In the genomic region with DNA sequence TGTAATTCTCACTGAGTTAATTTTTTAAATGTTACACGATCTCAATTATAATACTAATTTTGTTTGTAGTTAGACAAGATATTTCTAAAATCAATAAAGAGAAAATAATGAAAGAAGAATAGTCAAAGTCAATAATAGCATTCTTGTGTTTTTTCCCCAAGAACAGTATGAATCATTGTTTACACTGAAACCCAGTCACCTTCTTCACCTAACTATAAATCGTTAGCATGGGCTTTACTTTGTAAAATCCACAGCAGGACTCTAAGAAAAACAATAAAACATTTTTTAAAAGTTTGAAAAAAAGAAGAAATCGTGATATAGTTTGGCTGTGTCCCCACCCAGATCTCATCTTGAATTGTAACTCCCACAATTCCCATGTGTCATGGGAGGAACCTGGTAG, we compare ENCODE assay signal across 22 cellular contexts.
DNase-seq lines count a peak whose midpoint lies in the region; ATAC-seq and TF ChIP-seq lines count a peak whose summit lies in the region.
"Had no signal": no experiment of that assay in that cellular context is flagged by ENCODE, and none has a peak within 500 bp of the region (broad histone marks: within the 10 kb centered on the region; RNA-seq: fewer than 3 reads in every experiment).

No MANE protein-coding gene starts in this region.

- H3K27me3 ChIP-seq in right atrium auricular region: no peaks in the 10 kb centered on the region
- H3K27me3 ChIP-seq: BE2C, SJSA1 had no signal

- ATAC-seq in GM19397 (IDR thresholded peaks at IDR 0.05; ENCODE audit: unreplicated experiment): no peak
- ATAC-seq: HCT116, K562 had no signal

- peaks cover 0 to 24% of the 10 kb centered on the region in 2 donors for H3K9me3 ChIP-seq in right atrium auricular region
- H3K9me3 ChIP-seq: BE2C had no signal

- TF ChIP-seq CTCF in astrocyte of the spinal cord (IDR thresholded peaks at IDR 0.05; ENCODE audit: low read depth, low read length): no peak
- no peak for TF ChIP-seq CTCF in fibroblast of mammary gland (conservative IDR thresholded peaks at IDR 0.05; ENCODE audit: control insufficient read depth, insufficient read depth, low read depth, low read length)
- TF ChIP-seq CTCF in right atrium auricular region (IDR thresholded peaks at IDR 0.05): no peak

- no peak overlapping the region for H3K27ac ChIP-seq in right atrium auricular region
- H3K27ac ChIP-seq: SJSA1 had no signal

- H3K36me3 ChIP-seq in right atrium auricular region: no peaks in the 10 kb centered on the region
- H3K36me3 ChIP-seq: BE2C, SJSA1 had no signal

- in situ Hi-C loops in astrocyte of the spinal cord (cut with HindIII; ENCODE audit: low sequenced_read_pairs): no loop called here

- H3K4me1 ChIP-seq in right atrium auricular region: no peaks in the 10 kb centered on the region
- H3K4me1 ChIP-seq: BE2C, SJSA1 had no signal

- DNase-seq in ELR (ENCODE audit: low read depth): peak; percentile 31
- DNase-seq in astrocyte of the spinal cord (ENCODE audit: low read depth, low spot score): peak; percentile 27
- peak; percentile 9 for DNase-seq in fibroblast of mammary gland (ENCODE audit: low read depth)
- DNase-seq in cardiac septum (ENCODE audit: low spot score): no peak
- DNase-seq in amniotic stem cell (lab: John Stamatoyannopoulos, UW): no peak
- no peak for DNase-seq in right atrium auricular region (ENCODE audit: low spot score)
- DNase-seq: ACHN; BE2C; CD8-positive, alpha-beta memory T cell; DMS153; GDM1; MM.1S; NCI-H2029; NCI-H446; NCI-H524 treated with DMSO at 0.1 percent for 48 hours; NCI-H774; Right ventricle myocardium superior; RPMI8226 had no signal

- H3K4me3 ChIP-seq in astrocyte of the spinal cord (ENCODE audit: low read depth, low read length): no peak overlapping the region
- H3K4me3 ChIP-seq in fibroblast of mammary gland (ENCODE audit: control insufficient read depth, low read depth, low read length): no peak overlapping the region
- no peak overlapping the region for H3K4me3 ChIP-seq in right atrium auricular region
- H3K4me3 ChIP-seq: K562, SJSA1 had no signal

- intact Hi-C loops in cardiac septum (cut with DNase I): no loop called here

Comparison
In these comparisons a context has a peak if more than half of its experiments do, and no peak if none do; other contexts are left out.
1. DNase-seq: peak in ELR (single experiment), astrocyte of the spinal cord (single experiment) and fibroblast of mammary gland (single experiment); none in cardiac septum (single experiment), amniotic stem cell (single experiment) and right atrium auricular region (single experiment).